In the genomic region with DNA sequence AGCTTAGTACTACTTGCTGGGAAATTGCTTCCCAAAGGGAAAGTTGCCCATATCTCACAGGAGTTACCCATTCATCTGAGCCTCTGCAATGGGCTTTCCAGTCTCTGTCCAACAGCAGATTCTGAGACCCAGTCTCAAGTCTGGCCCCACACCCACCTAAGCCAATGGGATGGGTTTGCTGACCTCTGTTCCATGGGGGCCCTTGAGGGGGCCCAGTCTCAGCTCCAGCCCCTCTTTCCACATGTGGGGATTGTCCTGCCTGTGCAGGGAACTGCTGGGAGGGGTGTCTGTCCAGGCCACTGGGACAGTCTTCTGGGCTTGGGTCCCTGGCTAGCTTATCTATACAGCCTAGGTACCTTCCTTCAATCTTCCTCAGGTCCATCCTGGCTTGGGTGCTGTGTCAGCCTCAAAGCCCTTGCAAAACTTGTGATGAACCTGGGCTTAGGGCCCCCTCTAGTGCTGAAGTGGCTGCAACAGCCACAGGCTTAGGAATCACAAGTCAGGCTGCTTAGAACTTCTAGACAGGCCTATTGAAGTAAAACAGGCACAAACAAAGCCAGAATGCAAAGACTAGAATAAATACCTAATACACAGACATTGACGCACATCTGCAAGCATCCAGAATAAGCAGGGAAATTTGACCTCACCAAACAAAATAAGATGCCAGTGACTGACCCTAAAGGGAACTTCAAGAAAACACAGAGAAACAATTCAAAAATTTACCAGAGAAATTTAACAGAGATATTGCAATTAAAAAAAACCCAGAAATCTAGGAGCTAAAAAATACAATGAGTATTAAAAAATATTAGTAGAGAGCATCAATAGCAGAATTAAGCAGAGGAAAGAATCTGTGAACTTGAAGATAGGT, we compare ENCODE assay signal across 8 cellular contexts. TPM values are rescaled to one million over a fixed set of nuclear protein-coding genes. Genes with fewer than 3 reads are reported as not detected.
DNase-seq lines count a peak whose midpoint lies in the region; ATAC-seq and TF ChIP-seq lines count a peak whose summit lies in the region.

No MANE protein-coding gene starts in this region.

- WGBS in liver: 30% methylated on average over 1 of the region's 1 CpG

- H3K36me3 ChIP-seq in liver (ENCODE audit: control insufficient read depth in 4 of 4, insufficient read depth in 3 of 4, low read depth in 1 of 4, low read length in 3 of 4): no peaks in the 10 kb centered on the region

- H3K9ac ChIP-seq in liver (ENCODE audit: low read depth in 1 of 2, low read length in 2 of 2): no peak overlapping the region

- H3K27me3 ChIP-seq in AG04450 (ENCODE audit: control insufficient read depth, insufficient read depth, low read length) (peaks cover 5% of the 10 kb centered on the region), liver (ENCODE audit: control insufficient read depth in 4 of 4, insufficient read depth in 4 of 4, low read length in 3 of 4) (no peaks in the 10 kb centered on the region)

- ATAC-seq in GM18508 (IDR thresholded peaks at IDR 0.05; ENCODE audit: insufficient read depth, unreplicated experiment) (peak; percentile 70), HG02973 (IDR thresholded peaks at IDR 0.05; ENCODE audit: unreplicated experiment) (peak; percentile 78)

- DNase-seq in AG04450 (ENCODE audit: low read depth, low spot score) (peak; percentile 61), NCI-H2171 treated with DMSO at 0.1 percent for 48 hours (lab: John Stamatoyannopoulos, UW) (peak; percentile 60), cerebellar cortex (ENCODE audit: low spot score) (peak; percentile 75)
- peak; percentile 13 to 29 for DNase-seq in stimulated activated CD8-positive, alpha-beta memory T cell treated with anti-CD3 and anti-CD28 coated beads, Interleukin-15, amount 100 ng/mL, for 4 hours (ENCODE audit: low read depth in 2 of 2)

- H3K4me1 ChIP-seq in liver (ENCODE audit: control insufficient read depth in 4 of 4, insufficient read depth in 4 of 4, low read length in 3 of 4): peaks cover 2 to 11% (median 6%) of the 10 kb centered on the region in 4 donors

- H3K27ac ChIP-seq in AG04450 (ENCODE audit: low read depth, low read length) (no peak overlapping the region), liver (ENCODE audit: low read depth in 1 of 2, low read length in 2 of 2) (no peak overlapping the region)

- CTCF ChIA-PET in AG04450 (lab: Charles Lee): interaction anchor here (0.6 to 2.5 kb wide), 23 partner anchors 9 to 1144 kb away, joined by 3 to 52 read pairs (median 5); a partner anchor contains a TSS

- H3K9me3 ChIP-seq in AG04450 (ENCODE audit: control insufficient read depth, insufficient read depth, low read length) (no peaks in the 10 kb centered on the region), liver (ENCODE audit: control insufficient read depth in 4 of 4, low read length in 3 of 4) (no peaks in the 10 kb centered on the region)

- TF ChIP-seq RAD21 in liver (IDR thresholded peaks at IDR 0.05): peak; percentile 98

- peak; percentile 96 for TF ChIP-seq CTCF in AG04450 (IDR thresholded peaks at IDR 0.05; ENCODE audit: low read depth, low read length)
- peak; percentile 87 for TF ChIP-seq CTCF in WI38 (IDR thresholded peaks at IDR 0.05; ENCODE audit: low read depth, low read length)
- peak; percentile 88 for TF ChIP-seq CTCF in liver (IDR thresholded peaks at IDR 0.05; ENCODE audit: low read depth, low read length, missing input control)

- POLR2A ChIA-PET in AG04450 (lab: Yijun Ruan, JAX): no interaction called here

- H3K4me3 ChIP-seq in AG04450 (ENCODE audit: low read depth, low read length): no peak overlapping the region
- no peak overlapping the region for H3K4me3 ChIP-seq in WI38 (ENCODE audit: low read depth, low read length)
- H3K4me3 ChIP-seq in liver (ENCODE audit: low read depth in 1 of 3, low read length in 3 of 3): no peak overlapping the region

TF ChIP-seq in liver, 16 proteins besides CTCF, POLR2A, EP300 and RAD21:
- TF ChIP-seq SP1 (IDR thresholded peaks at IDR 0.05): no peak
- peak in 1 of 2 donors; percentile 43 for TF ChIP-seq HNF4A (conservative IDR thresholded peaks at IDR 0.05)
- no peak for TF ChIP-seq YY1 (IDR thresholded peaks at IDR 0.05)
- peak in 1 of 2 donors; percentile 31 for TF ChIP-seq RXRA (IDR thresholded peaks at IDR 0.05)

RNA-seq across cellular contexts. Expression of a gene that starts 11.7 kb away (rescaled TPM):
- 36.4 and 43.9 TPM in 2 replicates for polyA plus RNA-seq in AG04450 (2011; rRNA removed)
- polyA minus RNA-seq in AG04450 (2011; rRNA and poly(A)+ RNA removed): 20.0 and 23.0 TPM in 2 replicates
- total RNA-seq in liver: 10 to 100 TPM in 1 of 2 donors, 1 to 10 TPM in 1; 4.9 to 14.4 TPM
- polyA plus RNA-seq in liver: 10 to 100 TPM; 10.4 to 14.7 TPM

RNA-seq across cellular contexts. Expression of a gene that starts 33.1 kb away (rescaled TPM):
- polyA plus RNA-seq in AG04450 (2011; rRNA removed) (not detected in 2 replicates), liver (not detected)
- not detected in 2 replicates for polyA minus RNA-seq in AG04450 (2011; rRNA and poly(A)+ RNA removed)
- total RNA-seq in liver: not detected

Comparison
In these comparisons a context has a peak if more than half of its experiments do, and no peak if none do; other contexts are left out.
1. DNase-seq: peak in every context shown above with its lines; median percentile 75 in cerebellar cortex; 61 in AG04450; 60 in NCI-H2171 treated with DMSO at 0.1 percent for 48 hours; 21 in stimulated activated CD8-positive, alpha-beta memory T cell treated with anti-CD3 and anti-CD28 coated beads, Interleukin-15, amount 100 ng/mL, for 4 hours.